Comparison of ENCODE assay signal across 1 cellular context in the genomic region with DNA sequence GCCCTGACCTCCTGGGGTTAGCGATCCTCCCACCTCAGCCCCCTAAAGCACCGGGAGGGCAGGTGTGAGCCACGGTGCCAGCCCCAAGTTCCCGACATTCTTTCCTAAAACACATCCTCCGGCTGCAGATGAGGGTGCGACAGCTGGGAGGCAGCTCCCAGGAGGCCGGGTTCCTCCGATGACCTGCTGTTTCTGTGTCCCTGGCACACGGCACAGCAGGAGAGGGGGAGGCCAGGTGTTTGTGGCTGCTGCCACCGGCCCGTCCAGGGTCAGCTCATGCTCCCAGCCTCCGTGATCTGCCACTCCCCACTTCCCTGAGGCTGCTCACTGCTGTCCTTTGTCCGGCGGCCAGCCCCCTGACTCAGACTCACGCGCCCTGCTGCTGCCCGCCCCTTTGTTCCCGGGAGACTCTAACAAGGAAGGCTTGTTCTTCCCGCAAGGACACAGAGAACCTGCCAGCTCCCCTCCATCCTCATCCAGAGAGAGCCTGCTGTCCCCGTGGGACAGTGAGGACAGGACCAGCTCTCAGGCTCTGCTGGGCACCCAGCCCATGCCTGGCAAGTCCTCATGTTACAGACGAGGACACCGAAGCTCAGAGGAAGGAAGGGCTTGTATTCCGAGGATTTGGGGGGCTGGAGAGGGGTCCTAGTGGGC.
TF ChIP-seq lines count a peak whose summit lies in the region.

No MANE protein-coding gene starts in this region.

TF ChIP-seq in HepG2, 621 proteins besides CTCF, POLR2A, EP300 and RAD21 (continues in another document):
- 0 out of 2 replicates have a peak, but pooled peaks have one; percentile 45 for TF ChIP-seq KLF12 (CRISPR knock-in tag; IDR thresholded peaks at IDR 0.05; ENCODE audit: borderline replicate concordance)
- peak; percentile 61 for TF ChIP-seq BHLHE40 (IDR thresholded peaks at IDR 0.05; ENCODE audit: low read length)
- peak; percentile 74 for TF ChIP-seq ZNF777 (CRISPR knock-in tag; IDR thresholded peaks at IDR 0.05)
- TF ChIP-seq NR2F6 (IDR thresholded peaks at IDR 0.05): no peak
- peak; percentile 21; the same call in 1 of the 2 replicates for TF ChIP-seq NR2F6 (CRISPR knock-in tag; IDR thresholded peaks at IDR 0.05)
- peak; percentile 23; the same call in 1 of the 2 replicates for TF ChIP-seq HNF4A (CRISPR knock-in tag; IDR thresholded peaks at IDR 0.05)
- TF ChIP-seq, protein P1, sequence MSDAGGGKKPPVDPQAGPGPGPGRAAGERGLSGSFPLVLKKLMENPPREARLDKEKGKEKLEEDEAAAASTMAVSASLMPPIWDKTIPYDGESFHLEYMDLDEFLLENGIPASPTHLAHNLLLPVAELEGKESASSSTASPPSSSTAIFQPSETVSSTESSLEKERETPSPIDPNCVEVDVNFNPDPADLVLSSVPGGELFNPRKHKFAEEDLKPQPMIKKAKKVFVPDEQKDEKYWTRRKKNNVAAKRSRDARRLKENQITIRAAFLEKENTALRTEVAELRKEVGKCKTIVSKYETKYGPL (CRISPR knock-in tag; IDR thresholded peaks at IDR 0.05): no peak
- TF ChIP-seq, protein P2, sequence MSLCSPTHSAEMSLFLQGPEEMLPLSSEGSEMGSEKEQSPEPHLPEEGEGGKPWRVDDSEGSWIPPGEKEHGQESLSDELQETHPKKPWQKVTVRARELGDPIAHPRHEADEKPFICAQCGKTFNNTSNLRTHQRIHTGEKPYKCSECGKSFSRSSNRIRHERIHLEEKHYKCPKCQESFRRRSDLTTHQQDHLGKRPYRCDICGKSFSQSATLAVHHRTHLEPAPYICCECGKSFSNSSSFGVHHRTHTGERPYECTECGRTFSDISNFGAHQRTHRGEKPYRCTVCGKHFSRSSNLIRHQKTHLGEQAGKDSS (CRISPR knock-in tag; IDR thresholded peaks at IDR 0.05; ENCODE audit: borderline replicate concordance, low read depth): peak; percentile 13; the same call in 1 of the 2 replicates
- no peak for TF ChIP-seq ZNF382 (CRISPR knock-in tag; IDR thresholded peaks at IDR 0.05; ENCODE audit: borderline replicate concordance)
- TF ChIP-seq, protein P3, sequence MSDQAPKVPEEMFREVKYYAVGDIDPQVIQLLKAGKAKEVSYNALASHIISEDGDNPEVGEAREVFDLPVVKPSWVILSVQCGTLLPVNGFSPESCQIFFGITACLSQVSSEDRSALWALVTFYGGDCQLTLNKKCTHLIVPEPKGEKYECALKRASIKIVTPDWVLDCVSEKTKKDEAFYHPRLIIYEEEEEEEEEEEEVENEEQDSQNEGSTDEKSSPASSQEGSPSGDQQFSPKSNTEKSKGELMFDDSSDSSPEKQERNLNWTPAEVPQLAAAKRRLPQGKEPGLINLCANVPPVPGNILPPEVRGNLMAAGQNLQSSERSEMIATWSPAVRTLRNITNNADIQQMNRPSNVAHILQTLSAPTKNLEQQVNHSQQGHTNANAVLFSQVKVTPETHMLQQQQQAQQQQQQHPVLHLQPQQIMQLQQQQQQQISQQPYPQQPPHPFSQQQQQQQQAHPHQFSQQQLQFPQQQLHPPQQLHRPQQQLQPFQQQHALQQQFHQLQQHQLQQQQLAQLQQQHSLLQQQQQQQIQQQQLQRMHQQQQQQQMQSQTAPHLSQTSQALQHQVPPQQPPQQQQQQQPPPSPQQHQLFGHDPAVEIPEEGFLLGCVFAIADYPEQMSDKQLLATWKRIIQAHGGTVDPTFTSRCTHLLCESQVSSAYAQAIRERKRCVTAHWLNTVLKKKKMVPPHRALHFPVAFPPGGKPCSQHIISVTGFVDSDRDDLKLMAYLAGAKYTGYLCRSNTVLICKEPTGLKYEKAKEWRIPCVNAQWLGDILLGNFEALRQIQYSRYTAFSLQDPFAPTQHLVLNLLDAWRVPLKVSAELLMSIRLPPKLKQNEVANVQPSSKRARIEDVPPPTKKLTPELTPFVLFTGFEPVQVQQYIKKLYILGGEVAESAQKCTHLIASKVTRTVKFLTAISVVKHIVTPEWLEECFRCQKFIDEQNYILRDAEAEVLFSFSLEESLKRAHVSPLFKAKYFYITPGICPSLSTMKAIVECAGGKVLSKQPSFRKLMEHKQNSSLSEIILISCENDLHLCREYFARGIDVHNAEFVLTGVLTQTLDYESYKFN (CRISPR knock-in tag; conservative IDR thresholded peaks at IDR 0.05): peak; percentile 37; the same call in 1 of the 2 replicates
- TF ChIP-seq REPIN1 (CRISPR knock-in tag; IDR thresholded peaks at IDR 0.05; ENCODE audit: borderline replicate concordance, low read depth): 0 out of 2 replicates have a peak, but pooled peaks have one; percentile 24
- TF ChIP-seq, protein P4, sequence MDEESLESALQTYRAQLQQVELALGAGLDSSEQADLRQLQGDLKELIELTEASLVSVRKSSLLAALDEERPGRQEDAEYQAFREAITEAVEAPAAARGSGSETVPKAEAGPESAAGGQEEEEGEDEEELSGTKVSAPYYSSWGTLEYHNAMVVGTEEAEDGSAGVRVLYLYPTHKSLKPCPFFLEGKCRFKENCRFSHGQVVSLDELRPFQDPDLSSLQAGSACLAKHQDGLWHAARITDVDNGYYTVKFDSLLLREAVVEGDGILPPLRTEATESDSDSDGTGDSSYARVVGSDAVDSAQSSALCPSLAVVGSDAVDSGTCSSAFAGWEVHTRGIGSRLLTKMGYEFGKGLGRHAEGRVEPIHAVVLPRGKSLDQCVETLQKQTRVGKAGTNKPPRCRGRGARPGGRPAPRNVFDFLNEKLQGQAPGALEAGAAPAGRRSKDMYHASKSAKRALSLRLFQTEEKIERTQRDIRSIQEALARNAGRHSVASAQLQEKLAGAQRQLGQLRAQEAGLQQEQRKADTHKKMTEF (CRISPR knock-in tag; IDR thresholded peaks at IDR 0.05): no peak
- peak; percentile 69 for TF ChIP-seq POLR2G (IDR thresholded peaks at IDR 0.05; ENCODE audit: low read depth, low read length)
- TF ChIP-seq, protein P5, sequence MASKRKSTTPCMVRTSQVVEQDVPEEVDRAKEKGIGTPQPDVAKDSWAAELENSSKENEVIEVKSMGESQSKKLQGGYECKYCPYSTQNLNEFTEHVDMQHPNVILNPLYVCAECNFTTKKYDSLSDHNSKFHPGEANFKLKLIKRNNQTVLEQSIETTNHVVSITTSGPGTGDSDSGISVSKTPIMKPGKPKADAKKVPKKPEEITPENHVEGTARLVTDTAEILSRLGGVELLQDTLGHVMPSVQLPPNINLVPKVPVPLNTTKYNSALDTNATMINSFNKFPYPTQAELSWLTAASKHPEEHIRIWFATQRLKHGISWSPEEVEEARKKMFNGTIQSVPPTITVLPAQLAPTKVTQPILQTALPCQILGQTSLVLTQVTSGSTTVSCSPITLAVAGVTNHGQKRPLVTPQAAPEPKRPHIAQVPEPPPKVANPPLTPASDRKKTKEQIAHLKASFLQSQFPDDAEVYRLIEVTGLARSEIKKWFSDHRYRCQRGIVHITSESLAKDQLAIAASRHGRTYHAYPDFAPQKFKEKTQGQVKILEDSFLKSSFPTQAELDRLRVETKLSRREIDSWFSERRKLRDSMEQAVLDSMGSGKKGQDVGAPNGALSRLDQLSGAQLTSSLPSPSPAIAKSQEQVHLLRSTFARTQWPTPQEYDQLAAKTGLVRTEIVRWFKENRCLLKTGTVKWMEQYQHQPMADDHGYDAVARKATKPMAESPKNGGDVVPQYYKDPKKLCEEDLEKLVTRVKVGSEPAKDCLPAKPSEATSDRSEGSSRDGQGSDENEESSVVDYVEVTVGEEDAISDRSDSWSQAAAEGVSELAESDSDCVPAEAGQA (IDR thresholded peaks at IDR 0.05; ENCODE audit: low read depth): no peak
- TF ChIP-seq, protein P5 (CRISPR knock-in tag; IDR thresholded peaks at IDR 0.05; ENCODE audit: borderline replicate concordance): 0 out of 2 replicates have a peak, but pooled peaks have one; percentile 18
- peak; percentile 58; the same call in 1 of the 2 replicates for TF ChIP-seq CBFB (CRISPR knock-in tag; IDR thresholded peaks at IDR 0.05)
- TF ChIP-seq, protein P6, sequence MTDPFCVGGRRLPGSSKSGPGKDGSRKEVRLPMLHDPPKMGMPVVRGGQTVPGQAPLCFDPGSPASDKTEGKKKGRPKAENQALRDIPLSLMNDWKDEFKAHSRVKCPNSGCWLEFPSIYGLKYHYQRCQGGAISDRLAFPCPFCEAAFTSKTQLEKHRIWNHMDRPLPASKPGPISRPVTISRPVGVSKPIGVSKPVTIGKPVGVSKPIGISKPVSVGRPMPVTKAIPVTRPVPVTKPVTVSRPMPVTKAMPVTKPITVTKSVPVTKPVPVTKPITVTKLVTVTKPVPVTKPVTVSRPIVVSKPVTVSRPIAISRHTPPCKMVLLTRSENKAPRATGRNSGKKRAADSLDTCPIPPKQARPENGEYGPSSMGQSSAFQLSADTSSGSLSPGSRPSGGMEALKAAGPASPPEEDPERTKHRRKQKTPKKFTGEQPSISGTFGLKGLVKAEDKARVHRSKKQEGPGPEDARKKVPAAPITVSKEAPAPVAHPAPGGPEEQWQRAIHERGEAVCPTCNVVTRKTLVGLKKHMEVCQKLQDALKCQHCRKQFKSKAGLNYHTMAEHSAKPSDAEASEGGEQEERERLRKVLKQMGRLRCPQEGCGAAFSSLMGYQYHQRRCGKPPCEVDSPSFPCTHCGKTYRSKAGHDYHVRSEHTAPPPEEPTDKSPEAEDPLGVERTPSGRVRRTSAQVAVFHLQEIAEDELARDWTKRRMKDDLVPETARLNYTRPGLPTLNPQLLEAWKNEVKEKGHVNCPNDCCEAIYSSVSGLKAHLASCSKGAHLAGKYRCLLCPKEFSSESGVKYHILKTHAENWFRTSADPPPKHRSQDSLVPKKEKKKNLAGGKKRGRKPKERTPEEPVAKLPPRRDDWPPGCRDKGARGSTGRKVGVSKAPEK (CRISPR knock-in tag; IDR thresholded peaks at IDR 0.05; ENCODE audit: borderline replicate concordance): no peak
- no peak for TF ChIP-seq ZKSCAN5 (CRISPR knock-in tag; IDR thresholded peaks at IDR 0.05)
- peak; percentile 25 for TF ChIP-seq TEAD3 (CRISPR knock-in tag; optimal IDR thresholded peaks at IDR 0.05; ENCODE audit: borderline replicate concordance)
- TF ChIP-seq ZNF614 (CRISPR knock-in tag; IDR thresholded peaks at IDR 0.05; ENCODE audit: borderline replicate concordance): peak; percentile 39; the same call in 1 of the 2 replicates
- TF ChIP-seq SP5 (CRISPR knock-in tag; IDR thresholded peaks at IDR 0.05; ENCODE audit: borderline replicate concordance, low read depth): peak; percentile 84; the same call in 1 of the 2 replicates
- TF ChIP-seq ISL2 (CRISPR knock-in tag; IDR thresholded peaks at IDR 0.05): peak; percentile 59; the same call in 1 of the 2 replicates
- 0 out of 2 replicates have a peak, but pooled peaks have one; percentile 41 for TF ChIP-seq TARDBP (CRISPR knock-in tag; IDR thresholded peaks at IDR 0.05)
- TF ChIP-seq SMARCC2 (IDR thresholded peaks at IDR 0.05): no peak
- 0 out of 2 replicates have a peak, but pooled peaks have one; percentile 38 for TF ChIP-seq KLF15 (CRISPR knock-in tag; IDR thresholded peaks at IDR 0.05; ENCODE audit: borderline replicate concordance)
- TF ChIP-seq ZNF263 (CRISPR knock-in tag; IDR thresholded peaks at IDR 0.05): peak; percentile 45; the same call in 1 of the 2 replicates
- TF ChIP-seq, protein P7, sequence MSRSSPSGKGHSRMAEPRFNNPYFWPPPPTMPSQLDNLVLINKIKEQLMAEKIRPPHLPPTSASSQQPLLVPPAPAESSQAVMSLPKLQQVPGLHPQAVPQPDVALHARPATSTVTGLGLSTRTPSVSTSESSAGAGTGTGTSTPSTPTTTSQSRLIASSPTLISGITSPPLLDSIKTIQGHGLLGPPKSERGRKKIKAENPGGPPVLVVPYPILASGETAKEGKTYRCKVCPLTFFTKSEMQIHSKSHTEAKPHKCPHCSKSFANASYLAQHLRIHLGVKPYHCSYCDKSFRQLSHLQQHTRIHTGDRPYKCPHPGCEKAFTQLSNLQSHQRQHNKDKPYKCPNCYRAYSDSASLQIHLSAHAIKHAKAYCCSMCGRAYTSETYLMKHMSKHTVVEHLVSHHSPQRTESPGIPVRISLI (CRISPR knock-in tag; IDR thresholded peaks at IDR 0.05; ENCODE audit: borderline replicate concordance): no peak
- TF ChIP-seq, protein P8, sequence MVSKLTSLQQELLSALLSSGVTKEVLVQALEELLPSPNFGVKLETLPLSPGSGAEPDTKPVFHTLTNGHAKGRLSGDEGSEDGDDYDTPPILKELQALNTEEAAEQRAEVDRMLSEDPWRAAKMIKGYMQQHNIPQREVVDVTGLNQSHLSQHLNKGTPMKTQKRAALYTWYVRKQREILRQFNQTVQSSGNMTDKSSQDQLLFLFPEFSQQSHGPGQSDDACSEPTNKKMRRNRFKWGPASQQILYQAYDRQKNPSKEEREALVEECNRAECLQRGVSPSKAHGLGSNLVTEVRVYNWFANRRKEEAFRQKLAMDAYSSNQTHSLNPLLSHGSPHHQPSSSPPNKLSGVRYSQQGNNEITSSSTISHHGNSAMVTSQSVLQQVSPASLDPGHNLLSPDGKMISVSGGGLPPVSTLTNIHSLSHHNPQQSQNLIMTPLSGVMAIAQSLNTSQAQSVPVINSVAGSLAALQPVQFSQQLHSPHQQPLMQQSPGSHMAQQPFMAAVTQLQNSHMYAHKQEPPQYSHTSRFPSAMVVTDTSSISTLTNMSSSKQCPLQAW (CRISPR knock-in tag; IDR thresholded peaks at IDR 0.05): peak; percentile 42; the same call in 1 of the 2 replicates
- TF ChIP-seq TCF12 (IDR thresholded peaks at IDR 0.05): no peak
- TF ChIP-seq TCF12 (CRISPR knock-in tag; IDR thresholded peaks at IDR 0.05): 0 out of 2 replicates have a peak, but pooled peaks have one; percentile 73
- no peak for TF ChIP-seq KAT7 (CRISPR knock-in tag; IDR thresholded peaks at IDR 0.05; ENCODE audit: borderline replicate concordance)
- TF ChIP-seq ZFX (CRISPR knock-in tag; IDR thresholded peaks at IDR 0.05; ENCODE audit: low read depth): peak; percentile 24; the same call in 1 of the 2 replicates
- TF ChIP-seq, protein P9, sequence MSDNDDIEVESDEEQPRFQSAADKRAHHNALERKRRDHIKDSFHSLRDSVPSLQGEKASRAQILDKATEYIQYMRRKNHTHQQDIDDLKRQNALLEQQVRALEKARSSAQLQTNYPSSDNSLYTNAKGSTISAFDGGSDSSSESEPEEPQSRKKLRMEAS (IDR thresholded peaks at IDR 0.05): peak; percentile 46; the same call in 1 of the 2 replicates
- TF ChIP-seq ZNF451 (CRISPR knock-in tag; IDR thresholded peaks at IDR 0.05): no peak
- peak; percentile 87 for TF ChIP-seq FOSL2 (CRISPR knock-in tag; IDR thresholded peaks at IDR 0.05)
- TF ChIP-seq SMAD1 (CRISPR knock-in tag; IDR thresholded peaks at IDR 0.05; ENCODE audit: borderline replicate concordance, low read depth): no peak
- peak; percentile 87 for TF ChIP-seq XRCC5 (optimal IDR thresholded peaks at IDR 0.05; ENCODE audit: low read length)
- TF ChIP-seq SP1 (IDR thresholded peaks at IDR 0.05): no peak
- TF ChIP-seq SP1 (CRISPR knock-in tag; IDR thresholded peaks at IDR 0.05): 0 out of 2 replicates have a peak, but pooled peaks have one; percentile 26
